In genomic region chr7:115230882-115231508, GRCh38 we compare ENCODE assay signal across 9 cellular contexts.
DNase-seq lines count a peak whose midpoint lies in the region; ATAC-seq, FAIRE-seq and TF ChIP-seq lines count a peak whose summit lies in the region.
"Had no signal": no experiment of that assay in that cellular context is flagged by ENCODE, and none has a peak within 500 bp of the region (broad histone marks: within the 10 kb centered on the region; RNA-seq: fewer than 3 reads in every experiment).

No MANE protein-coding gene starts in this region.

- peak overlapping the region; percentile 56 for H2AFZ ChIP-seq in endothelial cell of umbilical vein (ENCODE audit: low read depth, low read length)

- no peaks in the 10 kb centered on the region for H3K9me3 ChIP-seq in endothelial cell of umbilical vein (replicated peaks; ENCODE audit: control insufficient read depth, insufficient read depth, low read length)
- H3K9me3 ChIP-seq in left ventricle myocardium inferior (replicated peaks): peaks cover 14% of the 10 kb centered on the region

- no peak for TF ChIP-seq POLR2A in endothelial cell of umbilical vein (IDR thresholded peaks at IDR 0.05; ENCODE audit: low read depth, low read length)

- dilution Hi-C loops in endothelial cell of umbilical vein (cut with MboI; ENCODE audit: extremely low pct_ligation_motif_present, low sequenced_read_pairs): no loop called here

- ATAC-seq in HG03139 (IDR thresholded peaks at IDR 0.05; ENCODE audit: unreplicated experiment) (peak; percentile 59), sciatic nerve (peak; percentile 41)

- POLR2A ChIA-PET in endothelial cell of umbilical vein (lab: Charles Lee): no interaction called here

- H3K27ac ChIP-seq in endothelial cell of umbilical vein (ENCODE audit: insufficient read depth, low read depth, low read length) (peak overlapping the region; percentile 88), left ventricle myocardium inferior (replicated peaks) (no peak overlapping the region)
- H3K27ac ChIP-seq: C4-2B had no signal

- H3K27me3 ChIP-seq in endothelial cell of umbilical vein (ENCODE audit: control insufficient read depth in 2 of 2, insufficient read depth in 2 of 2, low read length in 2 of 2) (no peaks in the 10 kb centered on the region), left ventricle myocardium inferior (ENCODE audit: low read depth) (no peaks in the 10 kb centered on the region)

- DNase-seq in SIG-M5 treated with dmso at 0.1 percent for 504 hours (lab: John Stamatoyannopoulos, UW; ENCODE audit: unreplicated experiment) (peak; percentile 38), SIG-M5 (lab: John Stamatoyannopoulos, UW) (no peak), NCI-H748 (lab: John Stamatoyannopoulos, UW; ENCODE audit: unreplicated experiment) (peak; percentile 79), endothelial cell of umbilical vein (ENCODE audit: low read depth, low spot score) (peak; percentile 93), sciatic nerve (ENCODE audit: low spot score) (no peak), RPMI8226 (no peak), left ventricle myocardium inferior (no peak)

- no TSS peak for BruUV-seq in endothelial cell of umbilical vein (replicated peaks; lab: Mats Ljungman, UMichigan)

- H4K20me1 ChIP-seq in endothelial cell of umbilical vein (replicated peaks; ENCODE audit: control insufficient read depth, extremely low read depth, insufficient read depth, low read length): no peaks in the 10 kb centered on the region

- H3K79me2 ChIP-seq in endothelial cell of umbilical vein (ENCODE audit: control insufficient read depth, insufficient read depth, low read length): no peaks in the 10 kb centered on the region

- H3K4me1 ChIP-seq in endothelial cell of umbilical vein (ENCODE audit: control insufficient read depth, extremely low read depth, insufficient read depth, low read length) (peaks cover 15% of the 10 kb centered on the region), left ventricle myocardium inferior (peaks cover 8% of the 10 kb centered on the region)

- no peak for TF ChIP-seq CTCF in endothelial cell of umbilical vein (IDR thresholded peaks at IDR 0.05; ENCODE audit: extremely low read depth in 1 of 2, insufficient read depth in 1 of 2, low read depth in 1 of 2, low read length in 2 of 2)
- TF ChIP-seq CTCF in left ventricle myocardium inferior (IDR thresholded peaks at IDR 0.05; ENCODE audit: borderline replicate concordance): no peak

- peak overlapping the region; percentile 52 for H3K9ac ChIP-seq in endothelial cell of umbilical vein (replicated peaks; ENCODE audit: extremely low read depth, insufficient read depth, low read length)

- peak overlapping the region; percentile 49 for H3K4me2 ChIP-seq in endothelial cell of umbilical vein (ENCODE audit: insufficient read depth, low read length)

- CTCF ChIA-PET in endothelial cell of umbilical vein (lab: Charles Lee): interaction anchor here (0.9 to 2.4 kb wide), 8 partner anchors 10 to 365 kb away, joined by 3 to 15 read pairs (median 4); no protein-coding TSS in a partner anchor

- H3K36me3 ChIP-seq in endothelial cell of umbilical vein (ENCODE audit: control insufficient read depth in 2 of 2, extremely low read depth in 1 of 2, insufficient read depth in 2 of 2, low read length in 2 of 2) (no peaks in the 10 kb centered on the region), left ventricle myocardium inferior (no peaks in the 10 kb centered on the region)

- H3K9me1 ChIP-seq in endothelial cell of umbilical vein (replicated peaks; ENCODE audit: control insufficient read depth, extremely low read depth, insufficient read depth, low read length): no peaks in the 10 kb centered on the region

- intact Hi-C loops in endothelial cell of umbilical vein (cut with micrococcal nuclease): loop anchor here (5.0 kb wide), 1 partner anchor 134 kb away; no protein-coding TSS in a partner anchor
- intact Hi-C loops in sciatic nerve (cut with DNase I): loop anchor here (1.0 kb wide), 1 partner anchor 18 kb away; no protein-coding TSS in a partner anchor
- intact Hi-C loops in left ventricle myocardium inferior (cut with micrococcal nuclease): no loop called here

- FAIRE-seq in endothelial cell of umbilical vein (lab: Jason Lieb, UNC): peak; percentile 93

- H3K4me3 ChIP-seq in endothelial cell of umbilical vein (replicated peaks in 1 of 3; ENCODE audit: insufficient read depth in 1 of 3, low read depth in 1 of 3, low read length in 3 of 3): no peak overlapping the region
- no peak overlapping the region for H3K4me3 ChIP-seq in left ventricle myocardium inferior

TF ChIP-seq in endothelial cell of umbilical vein, 7 proteins besides CTCF, POLR2A, EP300 and RAD21:
- TF ChIP-seq EZH2 (IDR thresholded peaks at IDR 0.05; ENCODE audit: borderline replicate concordance, low read depth, low read length, severe bottlenecking): no peak
- peak; percentile 99 for TF ChIP-seq FOS (IDR thresholded peaks at IDR 0.05; ENCODE audit: borderline replicate concordance, insufficient read depth, low read length)
- TF ChIP-seq JUN (IDR thresholded peaks at IDR 0.05; ENCODE audit: borderline replicate concordance, insufficient read depth, insufficient read length, low read depth): peak; percentile 100
- TF ChIP-seq MYC (IDR thresholded peaks at IDR 0.05; ENCODE audit: low read depth, low read length): no peak
- peak; percentile 42 for TF ChIP-seq POLR2AphosphoS5 (IDR thresholded peaks at IDR 0.05; ENCODE audit: insufficient read depth, low read depth, low read length)
- no peak for TF ChIP-seq MAX (IDR thresholded peaks at IDR 0.05; ENCODE audit: insufficient read depth, insufficient read length)

Comparison
In these comparisons a context has a peak if more than half of its experiments do, and no peak if none do; other contexts are left out.
1. DNase-seq: peak in SIG-M5 treated with dmso at 0.1 percent for 504 hours (single experiment), NCI-H748 (single experiment) and endothelial cell of umbilical vein (single experiment); none in SIG-M5 (single experiment), sciatic nerve (single experiment), RPMI8226 (single experiment) and left ventricle myocardium inferior (single experiment).